ENCODE assay signal across 1 cellular context in the genomic region with DNA sequence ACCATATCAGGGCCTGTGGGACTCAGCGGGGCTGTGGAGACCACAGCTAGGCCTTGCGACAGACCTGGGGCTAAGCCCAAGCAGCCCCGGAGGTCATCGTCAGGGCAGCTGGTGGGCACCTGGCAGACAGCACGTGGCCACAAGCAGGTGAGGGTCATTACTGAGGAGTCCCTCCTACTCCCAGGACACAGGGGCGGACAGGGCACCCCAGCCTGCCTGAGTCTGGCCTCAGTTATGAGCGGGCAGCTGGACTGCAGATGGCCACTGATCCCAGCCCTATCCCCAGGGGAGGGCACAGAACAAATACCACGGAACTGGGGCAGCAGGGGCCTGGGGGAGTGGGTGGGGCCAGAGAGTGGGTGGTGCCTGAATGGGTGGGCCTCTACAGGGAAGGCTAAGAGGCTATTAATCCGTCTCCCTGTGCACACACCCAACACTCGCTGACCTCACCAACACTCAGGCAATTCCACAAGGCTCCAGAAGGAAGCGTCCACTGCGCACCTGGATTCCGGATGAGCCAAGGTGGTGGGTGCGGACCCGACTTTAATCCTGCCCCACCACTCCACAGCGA.
TF ChIP-seq lines count a peak whose summit lies in the region.

No MANE protein-coding gene starts in this region.

TF ChIP-seq in HEK293, 187 proteins besides CTCF, POLR2A, EP300 and RAD21 (continued from another document):
- TF ChIP-seq, protein P1, sequence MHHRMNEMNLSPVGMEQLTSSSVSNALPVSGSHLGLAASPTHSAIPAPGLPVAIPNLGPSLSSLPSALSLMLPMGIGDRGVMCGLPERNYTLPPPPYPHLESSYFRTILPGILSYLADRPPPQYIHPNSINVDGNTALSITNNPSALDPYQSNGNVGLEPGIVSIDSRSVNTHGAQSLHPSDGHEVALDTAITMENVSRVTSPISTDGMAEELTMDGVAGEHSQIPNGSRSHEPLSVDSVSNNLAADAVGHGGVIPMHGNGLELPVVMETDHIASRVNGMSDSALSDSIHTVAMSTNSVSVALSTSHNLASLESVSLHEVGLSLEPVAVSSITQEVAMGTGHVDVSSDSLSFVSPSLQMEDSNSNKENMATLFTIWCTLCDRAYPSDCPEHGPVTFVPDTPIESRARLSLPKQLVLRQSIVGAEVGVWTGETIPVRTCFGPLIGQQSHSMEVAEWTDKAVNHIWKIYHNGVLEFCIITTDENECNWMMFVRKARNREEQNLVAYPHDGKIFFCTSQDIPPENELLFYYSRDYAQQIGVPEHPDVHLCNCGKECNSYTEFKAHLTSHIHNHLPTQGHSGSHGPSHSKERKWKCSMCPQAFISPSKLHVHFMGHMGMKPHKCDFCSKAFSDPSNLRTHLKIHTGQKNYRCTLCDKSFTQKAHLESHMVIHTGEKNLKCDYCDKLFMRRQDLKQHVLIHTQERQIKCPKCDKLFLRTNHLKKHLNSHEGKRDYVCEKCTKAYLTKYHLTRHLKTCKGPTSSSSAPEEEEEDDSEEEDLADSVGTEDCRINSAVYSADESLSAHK (tag by site-specific recombination; IDR thresholded peaks at IDR 0.05), result no peak
- no peak for TF ChIP-seq ZNF132 (tag by site-specific recombination; IDR thresholded peaks at IDR 0.05; ENCODE audit: borderline replicate concordance)
- TF ChIP-seq OVOL3 (tag by site-specific recombination; IDR thresholded peaks at IDR 0.05), result no peak
- no peak for TF ChIP-seq ZNF24 (tag by site-specific recombination; IDR thresholded peaks at IDR 0.05)
- no peak for TF ChIP-seq ZNF416 (tag by site-specific recombination; IDR thresholded peaks at IDR 0.05)
- TF ChIP-seq ZFP69B (tag by site-specific recombination; IDR thresholded peaks at IDR 0.05), result no peak
- TF ChIP-seq ZNF366 (tag by site-specific recombination; conservative IDR thresholded peaks at IDR 0.05), result no peak
- TF ChIP-seq ZNF623 (tag by site-specific recombination; IDR thresholded peaks at IDR 0.05), result no peak
- no peak for TF ChIP-seq ZNF548 (tag by site-specific recombination; IDR thresholded peaks at IDR 0.05)
